In the genomic region with DNA sequence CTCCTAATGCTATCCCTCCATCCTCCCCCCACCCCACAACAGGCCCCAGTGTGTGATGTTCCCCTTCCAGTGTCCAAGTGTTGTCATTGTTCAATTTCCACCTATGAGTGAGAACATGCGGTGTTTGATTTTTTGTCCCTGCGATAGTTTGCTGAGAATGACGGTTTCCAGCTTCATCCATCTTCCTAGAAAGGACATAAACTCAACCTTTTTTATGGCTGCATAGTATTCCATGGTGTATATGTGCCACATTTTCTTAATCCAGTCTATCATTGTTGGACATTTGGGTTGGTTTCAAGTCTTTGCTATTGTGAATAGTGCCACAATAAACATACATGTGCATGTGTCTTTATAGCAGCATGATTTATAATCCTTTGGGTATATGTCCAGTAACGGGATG, we compare ENCODE assay signal across 2 cellular contexts.
DNase-seq lines count a peak whose midpoint lies in the region; ATAC-seq, FAIRE-seq and TF ChIP-seq lines count a peak whose summit lies in the region.
"Not testable (repeated sequence)": the region's sequence is repeated elsewhere in the genome, so short reads cannot be mapped to it uniquely, and the experiment has no call there.

No MANE protein-coding gene starts in this region.

- not testable (repeated sequence) for H3K36me3 ChIP-seq in HEK293 (ENCODE audit: control insufficient read depth in 2 of 2, insufficient read depth in 1 of 2, low read length in 2 of 2); K562 (ENCODE audit: control insufficient read depth, insufficient read depth, low read length)

- in situ Hi-C loops in K562 (cut with MboI) = not testable (repeated sequence)

- H3K9ac ChIP-seq in K562 (ENCODE audit: insufficient read depth in 1 of 2, low read depth in 2 of 2, low read length in 2 of 2) = not testable (repeated sequence)

- not testable (repeated sequence) for TF ChIP-seq CTCF in HEK293 (tag by site-specific recombination; IDR thresholded peaks at IDR 0.05); K562 (IDR thresholded peaks at IDR 0.05 in 2 of 3, conservative IDR thresholded peaks at IDR 0.05 in 1 of 3; ENCODE audit: insufficient read depth in 2 of 3, low read depth in 1 of 3, low read length in 3 of 3)

- not testable (repeated sequence) for FAIRE-seq in K562 (lab: Jason Lieb, UNC)

- CTCF ChIA-PET in HEK293 (lab: Yijun Ruan, JAX); K562 (lab: Yijun Ruan, JAX; ENCODE audit: low intra/inter-chr PET ratio): not testable (repeated sequence)

- ATAC-seq in K562 = not testable (repeated sequence)

- not testable (repeated sequence) for H3K9me1 ChIP-seq in K562 (ENCODE audit: control insufficient read depth, insufficient read depth, low read length)

- H2AFZ ChIP-seq in K562 (ENCODE audit: low read depth, low read length) = not testable (repeated sequence)

- not testable (repeated sequence) for TF ChIP-seq EP300 in K562 (IDR thresholded peaks at IDR 0.05; ENCODE audit: low read length)

- intact Hi-C loops in K562 (cut with micrococcal nuclease) = not testable (repeated sequence)

- POLR2A ChIA-PET in HEK293 (lab: Yijun Ruan, JAX); K562 (lab: Yijun Ruan, JAX): not testable (repeated sequence)

- H3K9me3 ChIP-seq in HEK293 (ENCODE audit: control insufficient read depth, insufficient read depth, low read depth, low read length); K562 (replicated peaks; ENCODE audit: control insufficient read depth, insufficient read depth, low read depth, low read length): not testable (repeated sequence)

- not testable (repeated sequence) for H3K4me1 ChIP-seq in HEK293 (ENCODE audit: control insufficient read depth, insufficient read depth, low read length); K562 (replicated peaks in 1 of 2; ENCODE audit: control insufficient read depth in 2 of 2, insufficient read depth in 2 of 2, low read length in 2 of 2)

- not testable (repeated sequence) for TF ChIP-seq RAD21 in K562 (CRISPR knock-in tag; conservative IDR thresholded peaks at IDR 0.05 in 1 of 2, IDR thresholded peaks at IDR 0.05 in 1 of 2)

- 0% methylated on average over 3 of the region's 4 CpGs for WGBS in K562 (ENCODE audit: insufficient coverage, low coverage, missing lambda C conversion rate)

- not testable (repeated sequence) for H3K4me3 ChIP-seq in HEK293 (ENCODE audit: low read depth, low read length); K562

- H3K4me2 ChIP-seq in K562 (ENCODE audit: insufficient read depth, low read length) = not testable (repeated sequence)

- not testable (repeated sequence) for H3K27ac ChIP-seq in HEK293 (ENCODE audit: extremely low read depth, low read depth, low read length); K562 (ENCODE audit: extremely low read depth, low read depth, low read length)

- not testable (repeated sequence) for TF ChIP-seq POLR2A in K562 (conservative IDR thresholded peaks at IDR 0.05)

- not testable (repeated sequence) for DNase-seq in K562 (ENCODE audit: extremely low read depth in 1 of 4, low spot score in 3 of 4)

- not testable (repeated sequence) for H3K27me3 ChIP-seq in K562 (ENCODE audit: control insufficient read depth in 2 of 2, insufficient read depth in 2 of 2, low read length in 2 of 2)

- not testable (repeated sequence) for H4K20me1 ChIP-seq in K562 (replicated peaks; ENCODE audit: control insufficient read depth, insufficient read depth, low read length)

- H3K79me2 ChIP-seq in K562 (ENCODE audit: control insufficient read depth, insufficient read depth, low read length) = not testable (repeated sequence)

- not testable (repeated sequence) for BruUV-seq in K562 (replicated peaks; lab: Mats Ljungman, UMichigan)

TF ChIP-seq in HEK293, 187 proteins besides CTCF, POLR2A, EP300 and RAD21:
- peak; percentile 70 for TF ChIP-seq ZNF146 (tag by site-specific recombination; IDR thresholded peaks at IDR 0.05)
- TF ChIP-seq, protein P1, sequence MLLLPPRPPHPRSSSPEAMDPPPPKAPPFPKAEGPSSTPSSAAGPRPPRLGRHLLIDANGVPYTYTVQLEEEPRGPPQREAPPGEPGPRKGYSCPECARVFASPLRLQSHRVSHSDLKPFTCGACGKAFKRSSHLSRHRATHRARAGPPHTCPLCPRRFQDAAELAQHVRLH (tag by site-specific recombination; IDR thresholded peaks at IDR 0.05) = peak; percentile 74
- 0 out of 2 replicates have a peak, but pooled peaks have one; percentile 52 for TF ChIP-seq ZNF280D (tag by site-specific recombination; IDR thresholded peaks at IDR 0.05)
TF ChIP-seq in HEK293: peak in this region for 3; not testable (repeated sequence) for 184.

TF ChIP-seq in K562, 482 proteins besides CTCF, POLR2A, EP300 and RAD21:
- TF ChIP-seq RBM25 (IDR thresholded peaks at IDR 0.05; ENCODE audit: low read depth, low read length, severe bottlenecking) (peak; percentile 24), ZNF146 (CRISPR knock-in tag; IDR thresholded peaks at IDR 0.05; ENCODE audit: unreplicated experiment) (peak; percentile 57)
TF ChIP-seq in K562: peak in this region for 2; not testable (repeated sequence) for 480.
